In the genomic region with DNA sequence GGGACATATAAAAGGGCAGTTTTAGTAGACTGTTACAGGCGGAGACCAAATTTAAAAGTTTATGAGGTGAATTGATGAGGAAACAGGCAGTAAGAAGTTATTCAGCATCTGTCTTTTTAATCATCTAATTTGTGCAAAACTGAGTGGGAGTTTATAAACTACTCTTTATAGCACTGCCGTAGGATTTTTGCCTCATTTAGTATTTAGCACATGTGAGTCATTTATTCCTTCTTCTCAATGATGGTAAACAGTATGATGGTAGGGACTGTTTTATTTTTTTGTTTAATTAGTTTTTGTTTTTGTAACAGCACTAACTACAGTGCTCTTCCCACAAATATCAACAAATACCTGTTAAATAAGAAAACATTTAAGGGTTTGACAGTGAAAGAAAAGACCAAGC, we compare ENCODE assay signal across 17 cellular contexts.
"Had no signal": no experiment of that assay in that cellular context is flagged by ENCODE, and none has a peak within 500 bp of the region (broad histone marks: within the 10 kb centered on the region; RNA-seq: fewer than 3 reads in every experiment).

No MANE protein-coding gene starts in this region.

- H3K9me3 ChIP-seq: gastrocnemius medialis, heart left ventricle, right atrium auricular region, transverse colon, vagina had no signal

- H3K27me3 Mint-ChIP-seq: dendritic cell treated with granulocyte-macrophage colony-stimulating factor and Interleukin-4, amounts not matched to agents 40 ng/mL and 50 ng/mL, for 4 days; natural killer cell treated with Interleukin-12 subunit alpha and Interleukin-12 subunit beta and Interleukin-15 and Interleukin-18, amount 100 ng/mL, for 72 hours had no signal

- H3K36me3 Mint-ChIP-seq: natural killer cell treated with Interleukin-12 subunit alpha and Interleukin-12 subunit beta and Interleukin-15 and Interleukin-18, amount 100 ng/mL, for 72 hours had no signal

- DNase-seq: activated CD8-positive, alpha-beta memory T cell treated with anti-CD3 and anti-CD28 coated beads for 24 hours; activated gamma-delta T cell treated with Interleukin-2 at 50 U/mL for 16 hours; aorta; effector memory CD4-positive, alpha-beta T cell; gastrocnemius medialis; heart left ventricle; nucleus accumbens; stimulated activated CD4-positive, alpha-beta T cell treated with anti-CD3 and anti-CD28 coated beads, Interleukin-15, amount 100 ng/mL, for 24 hours; stimulated activated CD4-positive, alpha-beta T cell treated with anti-CD3 and anti-CD28 coated beads, Interleukin-4, amount 100 ng/mL, for 1 hour; stimulated activated naive CD4-positive, alpha-beta T cell; T-helper 9 cell; transverse colon had no signal

- H3K4me3 ChIP-seq: gastrocnemius medialis, heart left ventricle, right atrium auricular region, transverse colon, vagina had no signal

- H3K27me3 ChIP-seq: gastrocnemius medialis, heart left ventricle, right atrium auricular region, transverse colon, vagina had no signal

- H3K36me3 ChIP-seq: gastrocnemius medialis, heart left ventricle, right atrium auricular region, transverse colon, vagina had no signal

- H3K4me3 Mint-ChIP-seq: dendritic cell treated with granulocyte-macrophage colony-stimulating factor and Interleukin-4, amounts not matched to agents 40 ng/mL and 50 ng/mL, for 4 days; natural killer cell treated with Interleukin-12 subunit alpha and Interleukin-12 subunit beta and Interleukin-15 and Interleukin-18, amount 100 ng/mL, for 72 hours had no signal

- H3K9me3 Mint-ChIP-seq: dendritic cell treated with granulocyte-macrophage colony-stimulating factor and Interleukin-4, amounts not matched to agents 40 ng/mL and 50 ng/mL, for 4 days; natural killer cell treated with Interleukin-12 subunit alpha and Interleukin-12 subunit beta and Interleukin-15 and Interleukin-18, amount 100 ng/mL, for 72 hours had no signal

- H3K27ac ChIP-seq: epithelial cell of prostate, gastrocnemius medialis, heart left ventricle, right atrium auricular region, transverse colon, vagina had no signal

- ATAC-seq: gastrocnemius medialis; heart left ventricle; natural killer cell treated with Interleukin-12 subunit alpha and Interleukin-12 subunit beta and Interleukin-15 and Interleukin-18, amount 100 ng/mL, for 72 hours had no signal

- H3K27ac Mint-ChIP-seq: dendritic cell treated with granulocyte-macrophage colony-stimulating factor and Interleukin-4, amounts not matched to agents 40 ng/mL and 50 ng/mL, for 4 days; natural killer cell treated with Interleukin-12 subunit alpha and Interleukin-12 subunit beta and Interleukin-15 and Interleukin-18, amount 100 ng/mL, for 72 hours had no signal
